24 cellular contexts compared by ENCODE assay signal in genomic region chr9:36357639-36358038, GRCh38. TPM values are rescaled to one million over a fixed set of nuclear protein-coding genes. Genes with fewer than 3 reads are reported as not detected.
DNase-seq lines count a peak whose midpoint lies in the region; ATAC-seq and TF ChIP-seq lines count a peak whose summit lies in the region.
"Had no signal": no experiment of that assay in that cellular context is flagged by ENCODE, and none has a peak within 500 bp of the region (broad histone marks: within the 10 kb centered on the region; RNA-seq: fewer than 3 reads in every experiment).

No MANE protein-coding gene starts in this region.

- H3K9me3 Mint-ChIP-seq in activated CD8-positive, alpha-beta T cell treated with anti-CD3 and anti-CD28 coated beads for 36 hours, result no peaks in the 10 kb centered on the region
- H3K9me3 Mint-ChIP-seq in endodermal cell, result no peaks in the 10 kb centered on the region
- no peaks in the 10 kb centered on the region for H3K9me3 Mint-ChIP-seq in GM23338
- no peaks in the 10 kb centered on the region for H3K9me3 Mint-ChIP-seq in nephron progenitor cell
- H3K9me3 Mint-ChIP-seq: CD14-positive monocyte, HFFc6 had no signal

- no peaks in the 10 kb centered on the region for H3K4me1 ChIP-seq in cardiac muscle cell (ENCODE audit: low read depth)
- no peaks in the 10 kb centered on the region for H3K4me1 ChIP-seq in endodermal cell (ENCODE audit: control insufficient read depth, insufficient read depth, low read length)
- no peaks in the 10 kb centered on the region for H3K4me1 ChIP-seq in GM23338 (ENCODE audit: insufficient read depth)

- CTCF ChIA-PET in activated CD8-positive, alpha-beta T cell treated with anti-CD3 and anti-CD28 coated beads for 36 hours (lab: Charles Lee), result interaction anchor here (1.4 kb wide), 1 partner anchor 49 kb away, joined by 4 read pairs; no protein-coding TSS in a partner anchor
- CTCF ChIA-PET in HEK293T (lab: Yijun Ruan, JAX), result no interaction called here

- H3K27me3 Mint-ChIP-seq in activated CD8-positive, alpha-beta T cell treated with anti-CD3 and anti-CD28 coated beads for 36 hours, result no peaks in the 10 kb centered on the region
- H3K27me3 Mint-ChIP-seq in endodermal cell (ENCODE audit: insufficient read depth) (no peaks in the 10 kb centered on the region), GM23338 (ENCODE audit: insufficient read depth, low read depth, poor library complexity) (no peaks in the 10 kb centered on the region), nephron progenitor cell (ENCODE audit: low read depth, poor library complexity) (no peaks in the 10 kb centered on the region)
- H3K27me3 Mint-ChIP-seq: B cell had no signal

- WGBS in endodermal cell (ENCODE audit: insufficient coverage in 1 of 2, insufficient read length in 1 of 2), 2 experiments, result 96 to 100% methylated on average over 1 of the region's 1 CpG

- H3K36me3 ChIP-seq in cardiac muscle cell (peaks cover 20% of the 10 kb centered on the region), endodermal cell (ENCODE audit: control insufficient read depth, insufficient read depth, low read length) (peaks cover 68% of the 10 kb centered on the region), GM23338 (ENCODE audit: insufficient read depth) (peaks cover 15% of the 10 kb centered on the region; the same call in 1 of the 2 replicates)

- no peaks in the 10 kb centered on the region for H3K9me3 ChIP-seq in cardiac muscle cell (ENCODE audit: low read depth)
- no peaks in the 10 kb centered on the region for H3K9me3 ChIP-seq in endodermal cell (ENCODE audit: control insufficient read depth, low read length)

- no peak overlapping the region for H3K4me3 Mint-ChIP-seq in activated CD8-positive, alpha-beta T cell treated with anti-CD3 and anti-CD28 coated beads for 36 hours
- H3K4me3 Mint-ChIP-seq in endodermal cell (no peak overlapping the region), GM23338 (no peak overlapping the region), nephron progenitor cell (no peak overlapping the region)
- H3K4me3 Mint-ChIP-seq: B cell, CD14-positive monocyte, HFFc6 had no signal

- H3K9me2 ChIP-seq in GM23338 (ENCODE audit: insufficient read depth), result no peaks in the 10 kb centered on the region

- peaks cover 32% of the 10 kb centered on the region for H3K79me2 ChIP-seq in GM23338 (replicated peaks; ENCODE audit: insufficient read depth)

- ATAC-seq in activated CD8-positive, alpha-beta T cell treated with anti-CD3 and anti-CD28 coated beads for 36 hours, result no peak
- no peak for ATAC-seq in GM23338

- no peak for TF ChIP-seq CTCF in cardiac muscle cell (IDR thresholded peaks at IDR 0.05; ENCODE audit: low read depth, low read length)
- TF ChIP-seq CTCF in activated CD8-positive, alpha-beta T cell treated with anti-CD3 and anti-CD28 coated beads for 36 hours (IDR thresholded peaks at IDR 0.05), result no peak
- TF ChIP-seq CTCF in endodermal cell (conservative IDR thresholded peaks at IDR 0.05), result no peak
- TF ChIP-seq CTCF in GM23338 (conservative IDR thresholded peaks at IDR 0.05; ENCODE audit: low read depth in 2 of 2), result no peak
- no peak for TF ChIP-seq CTCF in nephron progenitor cell (IDR thresholded peaks at IDR 0.05)

- POLR2A ChIA-PET in activated CD8-positive, alpha-beta T cell treated with anti-CD3 and anti-CD28 coated beads for 36 hours (lab: Charles Lee), result interaction anchor here (0.7 kb wide), 1 partner anchor 17 kb away, joined by 3 read pairs; no protein-coding TSS in a partner anchor
- POLR2A ChIA-PET in HEK293T (lab: Yijun Ruan, JAX), result no interaction called here

- H3K27me3 ChIP-seq in cardiac muscle cell (no peaks in the 10 kb centered on the region), endodermal cell (ENCODE audit: control insufficient read depth, insufficient read depth, low read length, poor library complexity, severe bottlenecking) (no peaks in the 10 kb centered on the region), GM23338 (ENCODE audit: insufficient read depth) (no peaks in the 10 kb centered on the region)

- H3K4me1 Mint-ChIP-seq in activated CD8-positive, alpha-beta T cell treated with anti-CD3 and anti-CD28 coated beads for 36 hours (ENCODE audit: low read depth), result peaks cover 6% of the 10 kb centered on the region
- H3K4me1 Mint-ChIP-seq in endodermal cell (no peaks in the 10 kb centered on the region), GM23338 (no peaks in the 10 kb centered on the region), nephron progenitor cell (no peaks in the 10 kb centered on the region)
- H3K4me1 Mint-ChIP-seq: B cell, CD14-positive monocyte had no signal

- no peak overlapping the region for H2AFZ ChIP-seq in GM23338

- no peak overlapping the region for H3K4me2 ChIP-seq in GM23338

- intact Hi-C loops in cardiac septum (cut with DNase I), result no loop called here
- intact Hi-C loops in activated CD8-positive, alpha-beta T cell treated with anti-CD3 and anti-CD28 coated beads for 36 hours (cut with micrococcal nuclease), result no loop called here

- DNase-seq in cardiac muscle cell (ENCODE audit: low read depth in 1 of 2, low spot score in 1 of 2) (no peak), cardiac septum (ENCODE audit: low spot score) (no peak), endodermal cell (no peak), smooth muscle cell of the brain vasculature (ENCODE audit: low read depth, low spot score) (peak; percentile 6), HEK293T (ENCODE audit: extremely low spot score) (no peak), GM23338 (ENCODE audit: low spot score) (no peak), nephron progenitor cell (no peak)
- no peak for DNase-seq in activated CD8-positive, alpha-beta T cell treated with anti-CD3 and anti-CD28 coated beads for 36 hours
- DNase-seq: DMS53; H7; HFFc6; KG1; NCI-H1092 treated with DMSO at 0.1 percent for 48 hours; NCI-H146; NCI-H2029 treated with DMSO at 0.1 percent for 48 hours; NCI-H2171; NCI-H345; NCI-H524; NCI-H774; NK-92 treated with Interleukin-12 subunit alpha and Interleukin-12 subunit beta, amount 100 ng/mL, for 24 hours; SIG-M5 had no signal

- H3K27ac Mint-ChIP-seq in activated CD8-positive, alpha-beta T cell treated with anti-CD3 and anti-CD28 coated beads for 36 hours, result peak overlapping the region; percentile 25
- H3K27ac Mint-ChIP-seq in endodermal cell (peak overlapping the region; percentile 26), GM23338 (no peak overlapping the region), nephron progenitor cell (no peak overlapping the region)
- H3K27ac Mint-ChIP-seq: B cell, HFFc6 had no signal

- H3K4me3 ChIP-seq in cardiac muscle cell, result no peak overlapping the region
- H3K4me3 ChIP-seq in endodermal cell (ENCODE audit: low read length), result no peak overlapping the region
- H3K4me3 ChIP-seq in GM23338, result no peak overlapping the region

- peaks cover 18% of the 10 kb centered on the region; the same call in 1 of the 2 replicates for H4K20me1 ChIP-seq in GM23338 (replicated peaks; ENCODE audit: insufficient read depth)

- no peak overlapping the region for H3K9ac ChIP-seq in endodermal cell (ENCODE audit: extremely low read depth, low read length, poor library complexity, severe bottlenecking)

- no peaks in the 10 kb centered on the region for H3F3A ChIP-seq in GM23338 (replicated peaks; ENCODE audit: low read depth)

- peaks cover 9% of the 10 kb centered on the region for H3K36me3 Mint-ChIP-seq in activated CD8-positive, alpha-beta T cell treated with anti-CD3 and anti-CD28 coated beads for 36 hours (ENCODE audit: low read depth)
- H3K36me3 Mint-ChIP-seq in endodermal cell (ENCODE audit: low read depth) (peaks cover 51% of the 10 kb centered on the region), GM23338 (ENCODE audit: low read depth) (peaks cover 23% of the 10 kb centered on the region), nephron progenitor cell (ENCODE audit: low read depth) (peaks cover 48% of the 10 kb centered on the region)

- H3K27ac ChIP-seq in cardiac muscle cell (peak overlapping the region; percentile 20), endodermal cell (ENCODE audit: low read depth, low read length) (no peak overlapping the region), GM23338 (ENCODE audit: low read depth) (no peak overlapping the region)
- H3K27ac ChIP-seq: HL-60 had no signal

TF ChIP-seq in HEK293T, 16 proteins besides CTCF, POLR2A, EP300 and RAD21 (continues in another document):
- no peak for TF ChIP-seq HDGF (IDR thresholded peaks at IDR 0.05; ENCODE audit: borderline replicate concordance)
- no peak for TF ChIP-seq NFRKB (IDR thresholded peaks at IDR 0.05)
- no peak for TF ChIP-seq FOXM1 (IDR thresholded peaks at IDR 0.05; ENCODE audit: borderline replicate concordance)
- no peak for TF ChIP-seq FOXK2 (IDR thresholded peaks at IDR 0.05)
- no peak for TF ChIP-seq SP1 (IDR thresholded peaks at IDR 0.05)
- no peak for TF ChIP-seq CTBP1 (IDR thresholded peaks at IDR 0.05; ENCODE audit: borderline replicate concordance)
- no peak for TF ChIP-seq ELF4 (IDR thresholded peaks at IDR 0.05)
- no peak for TF ChIP-seq ZNF384 (IDR thresholded peaks at IDR 0.05)
- no peak for TF ChIP-seq LEF1 (IDR thresholded peaks at IDR 0.05; ENCODE audit: borderline replicate concordance)
- no peak for TF ChIP-seq BHLHE40 (IDR thresholded peaks at IDR 0.05; ENCODE audit: borderline replicate concordance)
- no peak for TF ChIP-seq SUZ12 (IDR thresholded peaks at IDR 0.05)
- no peak for TF ChIP-seq FOXA1 (IDR thresholded peaks at IDR 0.05)

TF ChIP-seq in GM23338, 12 proteins besides CTCF, POLR2A, EP300 and RAD21 (continues in another document):
- no peak for TF ChIP-seq JUNB (IDR thresholded peaks at IDR 0.05; ENCODE audit: unreplicated experiment)

RNA-seq across cellular contexts. Expression of gene RNF38, which starts 42.4 kb away (rescaled TPM):
- total RNA-seq in cardiac muscle cell (18.6 and 26.3 TPM in 2 replicates), cardiac septum (41.2 TPM), endodermal cell (10 to 100 TPM; 47.5 to 49.7 TPM)
- polyA plus RNA-seq in cardiac muscle cell (20.1 and 34.5 TPM in 2 replicates), GM23338 (2016; fragmentation: Nextera tagmentation; extraction: Ambion mirVana) (13.7 and 15.6 TPM in 2 replicates)
- 10 to 100 TPM; 33.7 to 36.4 TPM for total RNA-seq in activated CD8-positive, alpha-beta T cell treated with anti-CD3 and anti-CD28 coated beads for 36 hours
- 51.3 TPM for polyA plus RNA-seq in endodermal cell (2013, experiment 1 of 2)
- polyA plus RNA-seq in endodermal cell (2013, experiment 2 of 2), result 43.0 TPM
- 60.3 and 61.9 TPM in 2 replicates for total RNA-seq in GM23338 (2014; rRNA removed; shearing (Covaris generic))

Comparison
In these comparisons a context has a peak if more than half of its experiments do, and no peak if none do; other contexts are left out.
1. H3K27ac Mint-ChIP-seq: peak in activated CD8-positive, alpha-beta T cell treated with anti-CD3 and anti-CD28 coated beads for 36 hours (single experiment) and endodermal cell (single experiment); none in GM23338 (single experiment) and nephron progenitor cell (single experiment).